Comparison of ENCODE assay signal across 30 cellular contexts in genomic region chrX:108198420-108198819, GRCh38.
DNase-seq lines count a peak whose midpoint lies in the region; ATAC-seq and TF ChIP-seq lines count a peak whose summit lies in the region.
"Had no signal": no experiment of that assay in that cellular context is flagged by ENCODE, and none has a peak within 500 bp of the region (broad histone marks: within the 10 kb centered on the region; RNA-seq: fewer than 3 reads in every experiment).

No MANE protein-coding gene starts in this region.

- no peaks in the 10 kb centered on the region for H3K9me3 ChIP-seq in colonic mucosa
- H3K9me3 ChIP-seq: breast epithelium had no signal

- H3K4me3 Mint-ChIP-seq in activated T-helper 17 cell treated with anti-CD3 and anti-CD28 coated beads, Interleukin-2, amount 50 U/mL, for 72 hours, result no peak overlapping the region
- H3K4me3 Mint-ChIP-seq: activated CD4-positive, alpha-beta memory T cell treated with anti-CD3 and anti-CD28 coated beads for 36 hours; activated naive CD4-positive, alpha-beta T cell treated with anti-CD3 and anti-CD28 coated beads, Interleukin-2, amount 10 ng/mL, durations not matched to agents 7 days and 5 days; activated T-helper 1 cell treated with anti-CD3 and anti-CD28 coated beads, Interleukin-12 subunit alpha, Interleukin-12 subunit beta, Interleukin-2, Interleukin-4 antibody, amounts not matched to agents 30 ng/mL and 10 ng/mL and 1 ng/mL, durations not matched to agents 14 hours and 24 hours and 36 hours; GM23338; IgD-negative memory B cell; memory B cell; T-helper 2 cell treated with Interferon-gamma antibody and Interleukin-4, amounts not matched to agents 5 μg/mL and 100 μg/mL, for 36 hours; type B pancreatic cell had no signal

- H3K27me3 Mint-ChIP-seq in activated T-helper 17 cell treated with anti-CD3 and anti-CD28 coated beads, Interleukin-2, amount 50 U/mL, for 72 hours, result no peaks in the 10 kb centered on the region
- H3K27me3 Mint-ChIP-seq: memory B cell, type B pancreatic cell had no signal

- no peak overlapping the region for H3K27ac Mint-ChIP-seq in activated T-helper 17 cell treated with anti-CD3 and anti-CD28 coated beads, Interleukin-2, amount 50 U/mL, for 72 hours
- H3K27ac Mint-ChIP-seq: activated CD4-positive, alpha-beta memory T cell treated with anti-CD3 and anti-CD28 coated beads for 36 hours; activated naive CD4-positive, alpha-beta T cell treated with anti-CD3 and anti-CD28 coated beads, Interleukin-2, amount 10 ng/mL, durations not matched to agents 7 days and 5 days; activated T-helper 1 cell treated with anti-CD3 and anti-CD28 coated beads, Interleukin-12 subunit alpha, Interleukin-12 subunit beta, Interleukin-2, Interleukin-4 antibody, amounts not matched to agents 30 ng/mL and 10 ng/mL and 1 ng/mL, durations not matched to agents 14 hours and 24 hours and 36 hours; GM23338; memory B cell; T-helper 2 cell treated with Interferon-gamma antibody and Interleukin-4, amounts not matched to agents 5 μg/mL and 100 μg/mL, for 36 hours; type B pancreatic cell had no signal

- no peaks in the 10 kb centered on the region for H3K36me3 ChIP-seq in colonic mucosa
- H3K36me3 ChIP-seq: breast epithelium had no signal

- DNase-seq in Daoy (ENCODE audit: low read depth) (peak; percentile 4), epithelial cell of esophagus (ENCODE audit: low read depth) (peak; percentile 28), foreskin melanocyte (peak; percentile 17), sciatic nerve (ENCODE audit: low spot score) (no peak), colonic mucosa (no peak)
- DNase-seq: activated CD4-positive, alpha-beta memory T cell treated with anti-CD3 and anti-CD28 coated beads for 36 hours; activated CD4-positive, alpha-beta T cell treated with anti-CD3 and anti-CD28 coated beads for 1 hour; activated naive CD4-positive, alpha-beta T cell treated with anti-CD3 and anti-CD28 coated beads, Interleukin-2, amount 10 ng/mL, durations not matched to agents 7 days and 5 days; C1 segment of cervical spinal cord; DMS153; effector CD4-positive, alpha-beta T cell; NCI-H146; NCI-H2107; NCI-H345; NCI-H82; SHP77 treated with DMSO at 0.1 percent for 48 hours; stimulated activated CD4-positive, alpha-beta T cell treated with anti-CD3 and anti-CD28 coated beads, Interleukin-4, amount 100 ng/mL, for 24 hours had no signal

- no peaks in the 10 kb centered on the region for H3K9me3 Mint-ChIP-seq in activated T-helper 17 cell treated with anti-CD3 and anti-CD28 coated beads, Interleukin-2, amount 50 U/mL, for 72 hours
- H3K9me3 Mint-ChIP-seq: activated CD4-positive, alpha-beta memory T cell treated with anti-CD3 and anti-CD28 coated beads for 36 hours; activated naive CD4-positive, alpha-beta T cell treated with anti-CD3 and anti-CD28 coated beads, Interleukin-2, amount 10 ng/mL, durations not matched to agents 7 days and 5 days; activated T-helper 1 cell treated with anti-CD3 and anti-CD28 coated beads, Interleukin-12 subunit alpha, Interleukin-12 subunit beta, Interleukin-2, Interleukin-4 antibody, amounts not matched to agents 30 ng/mL and 10 ng/mL and 1 ng/mL, durations not matched to agents 14 hours and 24 hours and 36 hours; GM23338; IgD-negative memory B cell; memory B cell; T-helper 2 cell treated with Interferon-gamma antibody and Interleukin-4, amounts not matched to agents 5 μg/mL and 100 μg/mL, for 36 hours; type B pancreatic cell had no signal

- no peaks in the 10 kb centered on the region for H3K4me1 Mint-ChIP-seq in activated T-helper 17 cell treated with anti-CD3 and anti-CD28 coated beads, Interleukin-2, amount 50 U/mL, for 72 hours
- H3K4me1 Mint-ChIP-seq: activated naive CD4-positive, alpha-beta T cell treated with anti-CD3 and anti-CD28 coated beads, Interleukin-2, amount 10 ng/mL, durations not matched to agents 7 days and 5 days; GM23338; IgD-negative memory B cell; memory B cell had no signal

- no peak overlapping the region for H3K27ac ChIP-seq in colonic mucosa
- H3K27ac ChIP-seq: 22Rv1, breast epithelium, parathyroid adenoma had no signal

- H3K4me3 ChIP-seq in epithelial cell of esophagus (ENCODE audit: low read length), result no peak overlapping the region
- no peak overlapping the region for H3K4me3 ChIP-seq in colonic mucosa
- H3K4me3 ChIP-seq: breast epithelium, GM23338 had no signal

- no peaks in the 10 kb centered on the region for H3K36me3 Mint-ChIP-seq in activated T-helper 17 cell treated with anti-CD3 and anti-CD28 coated beads, Interleukin-2, amount 50 U/mL, for 72 hours (ENCODE audit: low read depth)
- H3K36me3 Mint-ChIP-seq: activated CD4-positive, alpha-beta memory T cell treated with anti-CD3 and anti-CD28 coated beads for 36 hours; activated naive CD4-positive, alpha-beta T cell treated with anti-CD3 and anti-CD28 coated beads, Interleukin-2, amount 10 ng/mL, durations not matched to agents 7 days and 5 days; IgD-negative memory B cell; memory B cell; type B pancreatic cell had no signal

- intact Hi-C loops in sciatic nerve (cut with DNase I), result no loop called here
- intact Hi-C loops in colonic mucosa (cut with DNase I), result no loop called here

- TF ChIP-seq CTCF in epithelial cell of esophagus (IDR thresholded peaks at IDR 0.05; ENCODE audit: insufficient read depth, low read depth, low read length, missing control alignments), result no peak
- TF ChIP-seq CTCF in colonic mucosa (IDR thresholded peaks at IDR 0.05), result no peak

- no peaks in the 10 kb centered on the region for H3K27me3 ChIP-seq in colonic mucosa

- no peaks in the 10 kb centered on the region for H3K4me1 ChIP-seq in colonic mucosa
- H3K4me1 ChIP-seq: breast epithelium, parathyroid adenoma had no signal

- no peak overlapping the region for H3K9ac ChIP-seq in colonic mucosa (ENCODE audit: low read depth in 2 of 2, low read length in 2 of 2)
- H3K9ac ChIP-seq: parathyroid adenoma had no signal

- ATAC-seq in sciatic nerve (peak; percentile 17), HG02759 (IDR thresholded peaks at IDR 0.05; ENCODE audit: unreplicated experiment) (no peak), GM19455 (IDR thresholded peaks at IDR 0.05; ENCODE audit: unreplicated experiment) (no peak)
- no peak for ATAC-seq in activated T-helper 17 cell treated with anti-CD3 and anti-CD28 coated beads, Interleukin-2, amount 50 U/mL, for 72 hours (replicated peaks)
- ATAC-seq: GM23338, left lobe of liver had no signal

Comparison
In these comparisons a context has a peak if more than half of its experiments do, and no peak if none do; other contexts are left out.
1. DNase-seq: peak in Daoy (single experiment), epithelial cell of esophagus (single experiment) and foreskin melanocyte (single experiment); none in sciatic nerve (single experiment) and colonic mucosa (single experiment).